In the genomic region with DNA sequence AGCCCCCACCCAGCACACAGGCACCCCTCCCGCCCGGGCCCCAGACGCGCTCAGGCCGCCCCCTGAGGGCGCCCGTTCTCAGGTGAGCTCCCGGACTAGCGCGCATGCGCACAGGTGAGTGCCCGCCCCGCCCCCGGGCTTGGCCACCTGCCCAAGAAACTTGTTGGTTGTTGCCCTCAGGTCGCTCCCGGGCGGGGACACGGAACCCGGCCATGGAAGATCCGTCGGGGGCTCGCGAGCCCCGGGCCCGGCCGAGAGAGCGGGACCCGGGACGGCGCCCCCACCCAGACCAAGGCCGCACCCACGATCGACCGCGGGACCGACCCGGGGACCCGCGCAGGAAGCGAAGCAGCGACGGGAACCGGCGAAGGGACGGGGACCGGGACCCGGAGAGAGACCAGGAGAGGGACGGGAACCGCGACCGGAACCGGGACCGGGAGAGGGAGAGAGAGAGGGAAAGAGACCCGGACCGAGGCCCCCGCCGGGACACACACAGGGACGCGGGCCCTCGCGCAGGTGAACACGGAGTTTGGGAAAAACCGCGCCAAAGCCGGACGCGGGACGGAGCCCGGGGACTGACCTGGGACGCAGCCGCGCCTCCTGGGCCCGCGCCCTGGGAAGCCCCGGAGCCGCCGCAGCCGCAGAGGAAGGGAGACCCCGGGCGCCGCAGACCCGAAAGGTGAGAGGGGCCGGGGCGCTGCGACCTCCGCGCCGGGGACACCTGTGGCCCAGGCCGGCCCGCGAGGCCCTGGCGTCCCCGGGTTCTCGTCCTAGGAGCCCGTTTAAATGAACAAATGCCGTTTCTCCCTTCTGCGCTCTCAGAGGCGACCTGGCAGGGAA, we compare ENCODE assay signal across 1 cellular context.
TF ChIP-seq lines count a peak whose summit lies in the region.

A gene with protein sequence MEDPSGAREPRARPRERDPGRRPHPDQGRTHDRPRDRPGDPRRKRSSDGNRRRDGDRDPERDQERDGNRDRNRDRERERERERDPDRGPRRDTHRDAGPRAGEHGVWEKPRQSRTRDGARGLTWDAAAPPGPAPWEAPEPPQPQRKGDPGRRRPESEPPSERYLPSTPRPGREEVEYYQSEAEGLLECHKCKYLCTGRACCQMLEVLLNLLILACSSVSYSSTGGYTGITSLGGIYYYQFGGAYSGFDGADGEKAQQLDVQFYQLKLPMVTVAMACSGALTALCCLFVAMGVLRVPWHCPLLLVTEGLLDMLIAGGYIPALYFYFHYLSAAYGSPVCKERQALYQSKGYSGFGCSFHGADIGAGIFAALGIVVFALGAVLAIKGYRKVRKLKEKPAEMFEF (plus strand): TSS at position 167 of the 840 bp plus-strand sequence. CDS start 46 bp downstream, at position 213.

TF ChIP-seq in HepG2, 621 proteins besides CTCF, POLR2A, EP300 and RAD21 (continued from another document and continues in another):
- no peak for TF ChIP-seq HNRNPL (IDR thresholded peaks at IDR 0.05; ENCODE audit: low read depth, low read length)
- TF ChIP-seq CEBPG (CRISPR knock-in tag; IDR thresholded peaks at IDR 0.05): no peak
- TF ChIP-seq, protein P1, sequence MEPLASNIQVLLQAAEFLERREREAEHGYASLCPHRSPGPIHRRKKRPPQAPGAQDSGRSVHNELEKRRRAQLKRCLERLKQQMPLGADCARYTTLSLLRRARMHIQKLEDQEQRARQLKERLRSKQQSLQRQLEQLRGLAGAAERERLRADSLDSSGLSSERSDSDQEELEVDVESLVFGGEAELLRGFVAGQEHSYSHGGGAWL (CRISPR knock-in tag; IDR thresholded peaks at IDR 0.05): peak; percentile 77; the same call in 1 of the 2 replicates
- no peak for TF ChIP-seq CAMTA2 (CRISPR knock-in tag; IDR thresholded peaks at IDR 0.05; ENCODE audit: borderline replicate concordance)
- TF ChIP-seq FOXK2 (IDR thresholded peaks at IDR 0.05): no peak
- TF ChIP-seq NCOA2 (CRISPR knock-in tag; IDR thresholded peaks at IDR 0.05): 0 out of 2 replicates have a peak, but pooled peaks have one; percentile 26
- TF ChIP-seq ZFP90 (CRISPR knock-in tag; IDR thresholded peaks at IDR 0.05; ENCODE audit: borderline replicate concordance): 0 out of 2 replicates have a peak, but pooled peaks have one; percentile 68
- no peak for TF ChIP-seq FOXP1 (IDR thresholded peaks at IDR 0.05)
- TF ChIP-seq FOXP1 (CRISPR knock-in tag; IDR thresholded peaks at IDR 0.05): no peak
- TF ChIP-seq ZNF205 (CRISPR knock-in tag; IDR thresholded peaks at IDR 0.05): peak; percentile 45; the same call in 1 of the 2 replicates
- TF ChIP-seq, protein P2, sequence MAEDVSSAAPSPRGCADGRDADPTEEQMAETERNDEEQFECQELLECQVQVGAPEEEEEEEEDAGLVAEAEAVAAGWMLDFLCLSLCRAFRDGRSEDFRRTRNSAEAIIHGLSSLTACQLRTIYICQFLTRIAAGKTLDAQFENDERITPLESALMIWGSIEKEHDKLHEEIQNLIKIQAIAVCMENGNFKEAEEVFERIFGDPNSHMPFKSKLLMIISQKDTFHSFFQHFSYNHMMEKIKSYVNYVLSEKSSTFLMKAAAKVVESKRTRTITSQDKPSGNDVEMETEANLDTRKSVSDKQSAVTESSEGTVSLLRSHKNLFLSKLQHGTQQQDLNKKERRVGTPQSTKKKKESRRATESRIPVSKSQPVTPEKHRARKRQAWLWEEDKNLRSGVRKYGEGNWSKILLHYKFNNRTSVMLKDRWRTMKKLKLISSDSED (CRISPR knock-in tag; IDR thresholded peaks at IDR 0.05): peak; percentile 46; the same call in 1 of the 2 replicates
- TF ChIP-seq, protein P3, sequence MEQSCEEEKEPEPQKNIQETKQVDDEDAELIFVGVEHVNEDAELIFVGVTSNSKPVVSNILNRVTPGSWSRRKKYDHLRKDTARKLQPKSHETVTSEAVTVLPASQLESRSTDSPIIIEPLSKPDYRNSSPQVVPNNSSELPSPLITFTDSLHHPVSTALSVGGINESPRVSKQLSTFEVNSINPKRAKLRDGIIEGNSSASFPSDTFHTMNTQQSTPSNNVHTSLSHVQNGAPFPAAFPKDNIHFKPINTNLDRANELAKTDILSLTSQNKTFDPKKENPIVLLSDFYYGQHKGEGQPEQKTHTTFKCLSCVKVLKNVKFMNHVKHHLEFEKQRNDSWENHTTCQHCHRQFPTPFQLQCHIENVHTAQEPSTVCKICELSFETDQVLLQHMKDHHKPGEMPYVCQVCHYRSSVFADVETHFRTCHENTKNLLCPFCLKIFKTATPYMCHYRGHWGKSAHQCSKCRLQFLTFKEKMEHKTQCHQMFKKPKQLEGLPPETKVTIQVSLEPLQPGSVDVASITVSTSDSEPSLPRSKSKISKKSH (CRISPR knock-in tag; IDR thresholded peaks at IDR 0.05; ENCODE audit: borderline replicate concordance): no peak
- TF ChIP-seq, protein P4, sequence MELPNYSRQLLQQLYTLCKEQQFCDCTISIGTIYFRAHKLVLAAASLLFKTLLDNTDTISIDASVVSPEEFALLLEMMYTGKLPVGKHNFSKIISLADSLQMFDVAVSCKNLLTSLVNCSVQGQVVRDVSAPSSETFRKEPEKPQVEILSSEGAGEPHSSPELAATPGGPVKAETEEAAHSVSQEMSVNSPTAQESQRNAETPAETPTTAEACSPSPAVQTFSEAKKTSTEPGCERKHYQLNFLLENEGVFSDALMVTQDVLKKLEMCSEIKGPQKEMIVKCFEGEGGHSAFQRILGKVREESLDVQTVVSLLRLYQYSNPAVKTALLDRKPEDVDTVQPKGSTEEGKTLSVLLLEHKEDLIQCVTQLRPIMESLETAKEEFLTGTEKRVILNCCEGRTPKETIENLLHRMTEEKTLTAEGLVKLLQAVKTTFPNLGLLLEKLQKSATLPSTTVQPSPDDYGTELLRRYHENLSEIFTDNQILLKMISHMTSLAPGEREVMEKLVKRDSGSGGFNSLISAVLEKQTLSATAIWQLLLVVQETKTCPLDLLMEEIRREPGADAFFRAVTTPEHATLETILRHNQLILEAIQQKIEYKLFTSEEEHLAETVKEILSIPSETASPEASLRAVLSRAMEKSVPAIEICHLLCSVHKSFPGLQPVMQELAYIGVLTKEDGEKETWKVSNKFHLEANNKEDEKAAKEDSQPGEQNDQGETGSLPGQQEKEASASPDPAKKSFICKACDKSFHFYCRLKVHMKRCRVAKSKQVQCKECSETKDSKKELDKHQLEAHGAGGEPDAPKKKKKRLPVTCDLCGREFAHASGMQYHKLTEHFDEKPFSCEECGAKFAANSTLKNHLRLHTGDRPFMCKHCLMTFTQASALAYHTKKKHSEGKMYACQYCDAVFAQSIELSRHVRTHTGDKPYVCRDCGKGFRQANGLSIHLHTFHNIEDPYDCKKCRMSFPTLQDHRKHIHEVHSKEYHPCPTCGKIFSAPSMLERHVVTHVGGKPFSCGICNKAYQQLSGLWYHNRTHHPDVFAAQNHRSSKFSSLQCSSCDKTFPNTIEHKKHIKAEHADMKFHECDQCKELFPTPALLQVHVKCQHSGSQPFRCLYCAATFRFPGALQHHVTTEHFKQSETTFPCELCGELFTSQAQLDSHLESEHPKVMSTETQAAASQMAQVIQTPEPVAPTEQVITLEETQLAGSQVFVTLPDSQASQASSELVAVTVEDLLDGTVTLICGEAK (IDR thresholded peaks at IDR 0.05): no peak
- TF ChIP-seq, protein P4 (CRISPR knock-in tag; IDR thresholded peaks at IDR 0.05): peak; percentile 33; the same call in 1 of the 2 replicates
- TF ChIP-seq ZNF232 (CRISPR knock-in tag; IDR thresholded peaks at IDR 0.05; ENCODE audit: borderline replicate concordance): no peak
- no peak; the same call in 1 of the 2 replicates for TF ChIP-seq ZSCAN9 (CRISPR knock-in tag; IDR thresholded peaks at IDR 0.05; ENCODE audit: borderline replicate concordance)
- TF ChIP-seq NR2F6 (IDR thresholded peaks at IDR 0.05): no peak
- TF ChIP-seq NR2F6 (CRISPR knock-in tag; IDR thresholded peaks at IDR 0.05): no peak
- no peak; the same call in 1 of the 2 replicates for TF ChIP-seq FOSL1 (CRISPR knock-in tag; IDR thresholded peaks at IDR 0.05; ENCODE audit: borderline replicate concordance)
- no peak for TF ChIP-seq ZNF549 (CRISPR knock-in tag; IDR thresholded peaks at IDR 0.05)
- no peak for TF ChIP-seq ZSCAN29 (CRISPR knock-in tag; conservative IDR thresholded peaks at IDR 0.05)
- TF ChIP-seq, protein P5, sequence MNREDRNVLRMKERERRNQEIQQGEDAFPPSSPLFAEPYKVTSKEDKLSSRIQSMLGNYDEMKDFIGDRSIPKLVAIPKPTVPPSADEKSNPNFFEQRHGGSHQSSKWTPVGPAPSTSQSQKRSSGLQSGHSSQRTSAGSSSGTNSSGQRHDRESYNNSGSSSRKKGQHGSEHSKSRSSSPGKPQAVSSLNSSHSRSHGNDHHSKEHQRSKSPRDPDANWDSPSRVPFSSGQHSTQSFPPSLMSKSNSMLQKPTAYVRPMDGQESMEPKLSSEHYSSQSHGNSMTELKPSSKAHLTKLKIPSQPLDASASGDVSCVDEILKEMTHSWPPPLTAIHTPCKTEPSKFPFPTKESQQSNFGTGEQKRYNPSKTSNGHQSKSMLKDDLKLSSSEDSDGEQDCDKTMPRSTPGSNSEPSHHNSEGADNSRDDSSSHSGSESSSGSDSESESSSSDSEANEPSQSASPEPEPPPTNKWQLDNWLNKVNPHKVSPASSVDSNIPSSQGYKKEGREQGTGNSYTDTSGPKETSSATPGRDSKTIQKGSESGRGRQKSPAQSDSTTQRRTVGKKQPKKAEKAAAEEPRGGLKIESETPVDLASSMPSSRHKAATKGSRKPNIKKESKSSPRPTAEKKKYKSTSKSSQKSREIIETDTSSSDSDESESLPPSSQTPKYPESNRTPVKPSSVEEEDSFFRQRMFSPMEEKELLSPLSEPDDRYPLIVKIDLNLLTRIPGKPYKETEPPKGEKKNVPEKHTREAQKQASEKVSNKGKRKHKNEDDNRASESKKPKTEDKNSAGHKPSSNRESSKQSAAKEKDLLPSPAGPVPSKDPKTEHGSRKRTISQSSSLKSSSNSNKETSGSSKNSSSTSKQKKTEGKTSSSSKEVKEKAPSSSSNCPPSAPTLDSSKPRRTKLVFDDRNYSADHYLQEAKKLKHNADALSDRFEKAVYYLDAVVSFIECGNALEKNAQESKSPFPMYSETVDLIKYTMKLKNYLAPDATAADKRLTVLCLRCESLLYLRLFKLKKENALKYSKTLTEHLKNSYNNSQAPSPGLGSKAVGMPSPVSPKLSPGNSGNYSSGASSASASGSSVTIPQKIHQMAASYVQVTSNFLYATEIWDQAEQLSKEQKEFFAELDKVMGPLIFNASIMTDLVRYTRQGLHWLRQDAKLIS (CRISPR knock-in tag; IDR thresholded peaks at IDR 0.05): no peak
- TF ChIP-seq, protein P6, sequence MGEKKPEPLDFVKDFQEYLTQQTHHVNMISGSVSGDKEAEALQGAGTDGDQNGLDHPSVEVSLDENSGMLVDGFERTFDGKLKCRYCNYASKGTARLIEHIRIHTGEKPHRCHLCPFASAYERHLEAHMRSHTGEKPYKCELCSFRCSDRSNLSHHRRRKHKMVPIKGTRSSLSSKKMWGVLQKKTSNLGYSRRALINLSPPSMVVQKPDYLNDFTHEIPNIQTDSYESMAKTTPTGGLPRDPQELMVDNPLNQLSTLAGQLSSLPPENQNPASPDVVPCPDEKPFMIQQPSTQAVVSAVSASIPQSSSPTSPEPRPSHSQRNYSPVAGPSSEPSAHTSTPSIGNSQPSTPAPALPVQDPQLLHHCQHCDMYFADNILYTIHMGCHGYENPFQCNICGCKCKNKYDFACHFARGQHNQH (CRISPR knock-in tag; IDR thresholded peaks at IDR 0.05): no peak
- TF ChIP-seq, protein P7, sequence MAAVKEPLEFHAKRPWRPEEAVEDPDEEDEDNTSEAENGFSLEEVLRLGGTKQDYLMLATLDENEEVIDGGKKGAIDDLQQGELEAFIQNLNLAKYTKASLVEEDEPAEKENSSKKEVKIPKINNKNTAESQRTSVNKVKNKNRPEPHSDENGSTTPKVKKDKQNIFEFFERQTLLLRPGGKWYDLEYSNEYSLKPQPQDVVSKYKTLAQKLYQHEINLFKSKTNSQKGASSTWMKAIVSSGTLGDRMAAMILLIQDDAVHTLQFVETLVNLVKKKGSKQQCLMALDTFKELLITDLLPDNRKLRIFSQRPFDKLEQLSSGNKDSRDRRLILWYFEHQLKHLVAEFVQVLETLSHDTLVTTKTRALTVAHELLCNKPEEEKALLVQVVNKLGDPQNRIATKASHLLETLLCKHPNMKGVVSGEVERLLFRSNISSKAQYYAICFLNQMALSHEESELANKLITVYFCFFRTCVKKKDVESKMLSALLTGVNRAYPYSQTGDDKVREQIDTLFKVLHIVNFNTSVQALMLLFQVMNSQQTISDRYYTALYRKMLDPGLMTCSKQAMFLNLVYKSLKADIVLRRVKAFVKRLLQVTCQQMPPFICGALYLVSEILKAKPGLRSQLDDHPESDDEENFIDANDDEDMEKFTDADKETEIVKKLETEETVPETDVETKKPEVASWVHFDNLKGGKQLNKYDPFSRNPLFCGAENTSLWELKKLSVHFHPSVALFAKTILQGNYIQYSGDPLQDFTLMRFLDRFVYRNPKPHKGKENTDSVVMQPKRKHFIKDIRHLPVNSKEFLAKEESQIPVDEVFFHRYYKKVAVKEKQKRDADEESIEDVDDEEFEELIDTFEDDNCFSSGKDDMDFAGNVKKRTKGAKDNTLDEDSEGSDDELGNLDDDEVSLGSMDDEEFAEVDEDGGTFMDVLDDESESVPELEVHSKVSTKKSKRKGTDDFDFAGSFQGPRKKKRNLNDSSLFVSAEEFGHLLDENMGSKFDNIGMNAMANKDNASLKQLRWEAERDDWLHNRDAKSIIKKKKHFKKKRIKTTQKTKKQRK (IDR thresholded peaks at IDR 0.05; ENCODE audit: low read length): no peak
- no peak; the same call in 1 of the 2 replicates for TF ChIP-seq ZNF788 (CRISPR knock-in tag; IDR thresholded peaks at IDR 0.05; ENCODE audit: borderline replicate concordance)
- TF ChIP-seq ZNF34 (CRISPR knock-in tag; IDR thresholded peaks at IDR 0.05; ENCODE audit: borderline replicate concordance): no peak
- no peak for TF ChIP-seq KAT2B (IDR thresholded peaks at IDR 0.05; ENCODE audit: borderline replicate concordance, low read depth, low read length)
- TF ChIP-seq ZNF891 (CRISPR knock-in tag; IDR thresholded peaks at IDR 0.05): 0 out of 2 replicates have a peak, but pooled peaks have one; percentile 15
- TF ChIP-seq ZNF383 (CRISPR knock-in tag; IDR thresholded peaks at IDR 0.05; ENCODE audit: borderline replicate concordance): no peak
